ENCODE assay signal across 20 cellular contexts in genomic region chr2:232484628-232485332, GRCh38. TPM values are rescaled to one million over a fixed set of nuclear protein-coding genes. Genes with fewer than 3 reads are reported as not detected.
DNase-seq lines count a peak whose midpoint lies in the region; ATAC-seq and TF ChIP-seq lines count a peak whose summit lies in the region.
"Had no signal": no experiment of that assay in that cellular context is flagged by ENCODE, and none has a peak within 500 bp of the region (broad histone marks: within the 10 kb centered on the region; RNA-seq: fewer than 3 reads in every experiment).

No MANE protein-coding gene starts in this region.

- no peaks in the 10 kb centered on the region for H3K36me3 Mint-ChIP-seq in activated T-helper 17 cell treated with anti-CD3 and anti-CD28 coated beads, Interleukin-2, amount 50 U/mL, for 72 hours (ENCODE audit: low read depth)
- H3K36me3 Mint-ChIP-seq in mesothelial cell of epicardium: no peaks in the 10 kb centered on the region

- DNase-seq in stimulated activated naive CD8-positive, alpha-beta T cell treated with anti-CD3 and anti-CD28 coated beads, Interleukin-15, Interleukin-2, amounts not matched to agents 100 U/mL and 50 U/mL, for 24 hours: peak; percentile 3
- no peak for DNase-seq in stimulated activated naive CD8-positive, alpha-beta T cell treated with anti-CD3 and anti-CD28 coated beads, Interleukin-15, amount 100 ng/mL, for 72 hours
- DNase-seq in mesothelial cell of epicardium (ENCODE audit: low spot score in 2 of 2, unreplicated experiment in 2 of 2): no peak
- DNase-seq in stimulated activated CD4-positive, alpha-beta T cell treated with anti-CD3 and anti-CD28 coated beads, Interleukin-2, amount 100 ng/mL, for 24 hours: no peak
- no peak for DNase-seq in putamen (ENCODE audit: low spot score)
- DNase-seq: activated CD4-positive, alpha-beta T cell treated with anti-CD3 and anti-CD28 coated beads, Interleukin-2, amount 50 U/mL, for 1 hour; activated T-cell treated with anti-CD3 and anti-CD28 coated beads for 4 hours; midbrain; nucleus accumbens; stimulated activated naive CD4-positive, alpha-beta T cell treated with Interleukin-2 at 50 U/mL for 16 hours had no signal

- no peak for ATAC-seq in stimulated activated naive CD8-positive, alpha-beta T cell treated with anti-CD3 and anti-CD28 coated beads, Interleukin-15, Interleukin-2, amounts not matched to agents 100 U/mL and 50 U/mL, for 24 hours
- no peak for ATAC-seq in stimulated activated naive CD8-positive, alpha-beta T cell treated with anti-CD3 and anti-CD28 coated beads, Interleukin-15, amount 100 ng/mL, for 72 hours
- ATAC-seq in activated T-helper 17 cell treated with anti-CD3 and anti-CD28 coated beads, Interleukin-2, amount 50 U/mL, for 72 hours (replicated peaks): no peak
- ATAC-seq in HG03439 (IDR thresholded peaks at IDR 0.05; ENCODE audit: unreplicated experiment): no peak
- ATAC-seq in HG03469 (IDR thresholded peaks at IDR 0.05; ENCODE audit: unreplicated experiment): no peak
- ATAC-seq: gastrocnemius medialis, left colon had no signal

- no peaks in the 10 kb centered on the region for H3K9me3 Mint-ChIP-seq in stimulated activated naive CD8-positive, alpha-beta T cell treated with anti-CD3 and anti-CD28 coated beads, Interleukin-15, amount 100 ng/mL, for 72 hours
- no peaks in the 10 kb centered on the region for H3K9me3 Mint-ChIP-seq in activated T-helper 17 cell treated with anti-CD3 and anti-CD28 coated beads, Interleukin-2, amount 50 U/mL, for 72 hours
- no peaks in the 10 kb centered on the region for H3K9me3 Mint-ChIP-seq in mesothelial cell of epicardium
- H3K9me3 Mint-ChIP-seq: IgD-negative memory B cell had no signal

- peaks cover 16% of the 10 kb centered on the region for H3K4me1 Mint-ChIP-seq in stimulated activated naive CD8-positive, alpha-beta T cell treated with anti-CD3 and anti-CD28 coated beads, Interleukin-15, amount 100 ng/mL, for 72 hours
- peaks cover 4% of the 10 kb centered on the region for H3K4me1 Mint-ChIP-seq in activated T-helper 17 cell treated with anti-CD3 and anti-CD28 coated beads, Interleukin-2, amount 50 U/mL, for 72 hours
- H3K4me1 Mint-ChIP-seq in mesothelial cell of epicardium: peaks cover 4% of the 10 kb centered on the region

- peaks cover 71% of the 10 kb centered on the region for H3K27me3 Mint-ChIP-seq in stimulated activated naive CD8-positive, alpha-beta T cell treated with anti-CD3 and anti-CD28 coated beads, Interleukin-15, amount 100 ng/mL, for 72 hours
- peaks cover 32% of the 10 kb centered on the region for H3K27me3 Mint-ChIP-seq in activated T-helper 17 cell treated with anti-CD3 and anti-CD28 coated beads, Interleukin-2, amount 50 U/mL, for 72 hours
- peaks cover 82% of the 10 kb centered on the region for H3K27me3 Mint-ChIP-seq in mesothelial cell of epicardium (ENCODE audit: low read depth)

- peak overlapping the region in 1 of 2 donors; percentile 14 for H3K4me3 Mint-ChIP-seq in stimulated activated naive CD8-positive, alpha-beta T cell treated with anti-CD3 and anti-CD28 coated beads, Interleukin-15, amount 100 ng/mL, for 72 hours
- peak overlapping the region; percentile 43 for H3K4me3 Mint-ChIP-seq in activated T-helper 17 cell treated with anti-CD3 and anti-CD28 coated beads, Interleukin-2, amount 50 U/mL, for 72 hours
- H3K4me3 Mint-ChIP-seq in mesothelial cell of epicardium: peak overlapping the region; percentile 38

- TF ChIP-seq CTCF in mesothelial cell of epicardium (IDR thresholded peaks at IDR 0.05; ENCODE audit: unreplicated experiment): no peak

- no peak overlapping the region for H3K27ac Mint-ChIP-seq in stimulated activated naive CD8-positive, alpha-beta T cell treated with anti-CD3 and anti-CD28 coated beads, Interleukin-15, amount 100 ng/mL, for 72 hours
- no peak overlapping the region for H3K27ac Mint-ChIP-seq in activated T-helper 17 cell treated with anti-CD3 and anti-CD28 coated beads, Interleukin-2, amount 50 U/mL, for 72 hours
- no peak overlapping the region for H3K27ac Mint-ChIP-seq in mesothelial cell of epicardium

RNA-seq across cellular contexts. Expression of gene ECEL1, which starts 2.9 kb away (rescaled TPM):
- not detected for total RNA-seq in activated T-helper 17 cell treated with anti-CD3 and anti-CD28 coated beads, Interleukin-2, amount 50 U/mL, for 72 hours
- 8.8 to 9.7 TPM (median 9.5 TPM) in 3 replicates for total RNA-seq in mesothelial cell of epicardium
- total RNA-seq: Daoy, left colon had no signal

RNA-seq across cellular contexts. Expression of gene ALPI, which starts 28.8 kb away (rescaled TPM):
- not detected for total RNA-seq in activated T-helper 17 cell treated with anti-CD3 and anti-CD28 coated beads, Interleukin-2, amount 50 U/mL, for 72 hours
- total RNA-seq in mesothelial cell of epicardium: not detected in 3 replicates
- total RNA-seq: adrenal gland, cardiac septum, Daoy, gastrocnemius medialis, tibial nerve had no signal

RNA-seq across cellular contexts. Expression of gene PRSS56, which starts 35.4 kb away (rescaled TPM):
- not detected for total RNA-seq in activated T-helper 17 cell treated with anti-CD3 and anti-CD28 coated beads, Interleukin-2, amount 50 U/mL, for 72 hours
- 0.09 TPM in 1 of 3 replicates, not detected in the others for total RNA-seq in mesothelial cell of epicardium
- total RNA-seq: cardiac septum, Daoy, left colon, tibial nerve had no signal

RNA-seq across cellular contexts. Expression of gene CHRND, which starts 41.2 kb away (rescaled TPM):
- not detected for total RNA-seq in activated T-helper 17 cell treated with anti-CD3 and anti-CD28 coated beads, Interleukin-2, amount 50 U/mL, for 72 hours
- not detected in 3 replicates for total RNA-seq in mesothelial cell of epicardium
- total RNA-seq: Daoy, left colon, tibial nerve had no signal

RNA-seq across cellular contexts. Expression of gene CHRNG, which starts 54.7 kb away (rescaled TPM):
- total RNA-seq in activated T-helper 17 cell treated with anti-CD3 and anti-CD28 coated beads, Interleukin-2, amount 50 U/mL, for 72 hours: not detected
- total RNA-seq in mesothelial cell of epicardium: 0.11 TPM in 1 of 3 replicates, not detected in the others
- total RNA-seq: adrenal gland, cardiac septum, Daoy, left colon, tibial nerve had no signal
